In genomic region chr20:48937674-48938073, GRCh38 we compare ENCODE assay signal across 11 cellular contexts.
"Had no signal": no experiment of that assay in that cellular context is flagged by ENCODE, and none has a peak within 500 bp of the region (broad histone marks: within the 10 kb centered on the region; RNA-seq: fewer than 3 reads in every experiment).

No MANE protein-coding gene starts in this region.

- DNase-seq: activated CD4-positive, alpha-beta memory T cell treated with anti-CD3 and anti-CD28 coated beads, Interleukin-2, amount 10 ng/mL, durations not matched to agents 7 days and 5 days; activated CD4-positive, alpha-beta T cell treated with anti-CD3 and anti-CD28 coated beads for 36 hours; activated naive CD4-positive, alpha-beta T cell treated with anti-CD3 and anti-CD28 coated beads, Interleukin-2, amount 10 ng/mL, durations not matched to agents 7 days and 5 days; cerebellar nuclear complex; endodermal cell; erythroblast; T-helper 9 cell had no signal

- H3K27ac Mint-ChIP-seq: activated CD4-positive, alpha-beta memory T cell treated with anti-CD3 and anti-CD28 coated beads, Interleukin-2, amount 10 ng/mL, durations not matched to agents 7 days and 5 days; activated CD4-positive, alpha-beta T cell treated with anti-CD3 and anti-CD28 coated beads for 36 hours; activated naive CD4-positive, alpha-beta T cell treated with anti-CD3 and anti-CD28 coated beads, Interleukin-2, amount 10 ng/mL, durations not matched to agents 7 days and 5 days; memory B cell had no signal

- H3K27me3 ChIP-seq: tibial nerve had no signal

- H3K9me3 Mint-ChIP-seq: activated CD4-positive, alpha-beta memory T cell treated with anti-CD3 and anti-CD28 coated beads, Interleukin-2, amount 10 ng/mL, durations not matched to agents 7 days and 5 days; activated naive CD4-positive, alpha-beta T cell treated with anti-CD3 and anti-CD28 coated beads, Interleukin-2, amount 10 ng/mL, durations not matched to agents 7 days and 5 days; activated T-helper 17 cell treated with anti-CD3 and anti-CD28 coated beads, Interleukin-2, amount 50 U/mL, for 72 hours; memory B cell had no signal

- H3K4me3 Mint-ChIP-seq: activated CD4-positive, alpha-beta memory T cell treated with anti-CD3 and anti-CD28 coated beads, Interleukin-2, amount 10 ng/mL, durations not matched to agents 7 days and 5 days; activated CD4-positive, alpha-beta T cell treated with anti-CD3 and anti-CD28 coated beads for 36 hours; activated naive CD4-positive, alpha-beta T cell treated with anti-CD3 and anti-CD28 coated beads, Interleukin-2, amount 10 ng/mL, durations not matched to agents 7 days and 5 days; activated T-helper 17 cell treated with anti-CD3 and anti-CD28 coated beads, Interleukin-2, amount 50 U/mL, for 72 hours; endodermal cell; memory B cell had no signal

- H3K27me3 Mint-ChIP-seq: activated CD4-positive, alpha-beta memory T cell treated with anti-CD3 and anti-CD28 coated beads, Interleukin-2, amount 10 ng/mL, durations not matched to agents 7 days and 5 days; activated CD4-positive, alpha-beta T cell treated with anti-CD3 and anti-CD28 coated beads for 36 hours; activated naive CD4-positive, alpha-beta T cell treated with anti-CD3 and anti-CD28 coated beads, Interleukin-2, amount 10 ng/mL, durations not matched to agents 7 days and 5 days; activated T-helper 17 cell treated with anti-CD3 and anti-CD28 coated beads, Interleukin-2, amount 50 U/mL, for 72 hours; memory B cell had no signal

- ATAC-seq: activated CD4-positive, alpha-beta T cell treated with anti-CD3 and anti-CD28 coated beads for 36 hours; activated T-helper 17 cell treated with anti-CD3 and anti-CD28 coated beads, Interleukin-2, amount 50 U/mL, for 72 hours had no signal

- H3K27ac ChIP-seq: skin epidermis, tibial nerve had no signal

- H3K4me3 ChIP-seq: skin epidermis, tibial nerve had no signal
